ENCODE assay signal across 8 cellular contexts in the genomic region with DNA sequence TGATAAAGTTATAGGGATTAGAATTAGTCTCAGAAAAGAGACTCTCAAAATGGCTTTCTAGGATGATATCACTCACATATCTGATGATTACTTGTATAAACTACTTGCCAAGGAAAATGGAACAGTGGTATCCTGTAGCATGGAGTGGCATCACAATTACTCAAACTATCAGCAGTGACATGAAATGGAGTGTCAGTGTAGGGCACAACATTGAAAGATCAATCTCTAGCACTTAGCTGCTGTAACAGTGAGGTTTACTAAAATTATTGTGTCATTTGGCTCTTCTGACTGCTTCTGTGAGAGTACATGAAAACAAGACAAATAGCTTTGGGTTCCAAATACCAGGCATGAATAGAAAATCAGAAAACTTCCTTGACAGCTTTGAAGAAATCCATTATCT.
"Had no signal": no experiment of that assay in that cellular context is flagged by ENCODE, and none has a peak within 500 bp of the region (broad histone marks: within the 10 kb centered on the region; RNA-seq: fewer than 3 reads in every experiment).

No MANE protein-coding gene starts in this region.

- H3K27ac Mint-ChIP-seq: IgD-negative memory B cell had no signal

- H3K4me3 ChIP-seq: K562 had no signal

- DNase-seq: IMR-90, KBM-7, KG1 had no signal

- H3K4me2 ChIP-seq: KMS-11 had no signal

- H3K27me3 Mint-ChIP-seq: IgD-negative memory B cell had no signal

- H3K27ac ChIP-seq: HL-60, KMS-11 had no signal

- H3K9ac ChIP-seq: KMS-11 had no signal

- ATAC-seq: HepG2, K562 had no signal

- H3K36me3 Mint-ChIP-seq: IgD-negative memory B cell had no signal
